Comparison of ENCODE assay signal across 2 cellular contexts in genomic region chr4:3440979-3441500, GRCh38.
A peak's percentile ranks its signal among the peaks of the same experiment; 100 is the strongest.
TF ChIP-seq lines count a peak whose summit lies in the region.

No MANE protein-coding gene starts in this region.

TF ChIP-seq in HEK293, 187 proteins besides CTCF, POLR2A, EP300 and RAD21 (continued from another document):
- TF ChIP-seq PRDM10 (tag by site-specific recombination; IDR thresholded peaks at IDR 0.05), result 0 out of 2 replicates have a peak, but pooled peaks have one; percentile 23

TF ChIP-seq in GM23338, 12 proteins besides CTCF, POLR2A, EP300 and RAD21 (continued from another document):
- TF ChIP-seq REST (IDR thresholded peaks at IDR 0.05; ENCODE audit: unreplicated experiment) (no peak), ZNF331 (CRISPR knock-in tag; IDR thresholded peaks at IDR 0.05; ENCODE audit: low read depth) (no peak), JUNB (IDR thresholded peaks at IDR 0.05; ENCODE audit: unreplicated experiment) (no peak), STAT1 (IDR thresholded peaks at IDR 0.05; ENCODE audit: unreplicated experiment) (no peak), POLR2AphosphoS5 (IDR thresholded peaks at IDR 0.05; ENCODE audit: low read depth) (no peak)
TF ChIP-seq in GM23338: peak in this region for 0.
